8 cellular contexts compared by ENCODE assay signal in genomic region chr6:84763397-84764331, GRCh38. TPM values are rescaled to one million over a fixed set of nuclear protein-coding genes. Genes with fewer than 3 reads are reported as not detected.
A peak's percentile ranks its signal among the peaks of the same experiment; 100 is the strongest.
DNase-seq lines count a peak whose midpoint lies in the region; ATAC-seq and TF ChIP-seq lines count a peak whose summit lies in the region.

No MANE protein-coding gene starts in this region.

- H3K36me3 Mint-ChIP-seq in neural progenitor cell, result no peaks in the 10 kb centered on the region

- H3K27me3 ChIP-seq in SJSA1 (replicated peaks), result no peaks in the 10 kb centered on the region
- H3K27me3 ChIP-seq in esophagus muscularis mucosa, result peaks cover 0 to 84% (median 43%) of the 10 kb centered on the region in 4 donors
- peaks cover 100% of the 10 kb centered on the region for H3K27me3 ChIP-seq in neural progenitor cell

- H3K4me2 ChIP-seq in neural progenitor cell, result peak overlapping the region; percentile 73

- ATAC-seq in HG02571 (IDR thresholded peaks at IDR 0.05; ENCODE audit: unreplicated experiment), result no peak
- no peak for ATAC-seq in HG03354 (IDR thresholded peaks at IDR 0.05; ENCODE audit: poor library complexity, severe bottlenecking, unreplicated experiment)

- no peak for TF ChIP-seq EP300 in esophagus muscularis mucosa (IDR thresholded peaks at IDR 0.05)

- peaks cover 68% of the 10 kb centered on the region for H4K20me1 ChIP-seq in neural progenitor cell (ENCODE audit: low read depth)

- no peak overlapping the region for H3K9ac ChIP-seq in neural progenitor cell

- peak; percentile 71 for TF ChIP-seq POLR2A in esophagus muscularis mucosa (IDR thresholded peaks at IDR 0.05; ENCODE audit: low read depth)

- H3F3A ChIP-seq in neural progenitor cell (ENCODE audit: low read depth), result peaks cover 13% of the 10 kb centered on the region

- intact Hi-C loops in esophagus muscularis mucosa (cut with DNase I), result loop anchor here (5.0 kb wide), 1 partner anchor 341 kb away; no protein-coding TSS in a partner anchor

- peaks cover 31% of the 10 kb centered on the region for H3K36me3 ChIP-seq in SJSA1
- H3K36me3 ChIP-seq in esophagus muscularis mucosa, result no peaks in the 10 kb centered on the region
- H3K36me3 ChIP-seq in neural progenitor cell, result no peaks in the 10 kb centered on the region

- peaks cover 2% of the 10 kb centered on the region for H3K9me3 Mint-ChIP-seq in neural progenitor cell

- H3K27ac ChIP-seq in SJSA1 (peak overlapping the region; percentile 80), esophagus muscularis mucosa (replicated peaks in 1 of 4) (peak overlapping the region; percentile 93 to 98 (median 95)), neural progenitor cell (no peak overlapping the region)

- H3K79me2 ChIP-seq in neural progenitor cell (ENCODE audit: low read depth), result no peaks in the 10 kb centered on the region

- under 1% methylated on average over 25 of the region's 97 CpGs for WGBS in esophagus muscularis mucosa

- H3K27me3 Mint-ChIP-seq in neural progenitor cell (ENCODE audit: insufficient read depth, low read depth), result peaks cover 77% of the 10 kb centered on the region

- H3K9me3 ChIP-seq in SJSA1 (replicated peaks) (no peaks in the 10 kb centered on the region), esophagus muscularis mucosa (no peaks in the 10 kb centered on the region), neural progenitor cell (ENCODE audit: low read depth) (no peaks in the 10 kb centered on the region)

- no peak overlapping the region for H3K27ac Mint-ChIP-seq in neural progenitor cell

- H3K4me3 ChIP-seq in SJSA1 (peak overlapping the region; percentile 86), esophagus muscularis mucosa (peak overlapping the region; percentile 67 to 81 (median 72)), neural progenitor cell (peak overlapping the region; percentile 44)

- H2AFZ ChIP-seq in neural progenitor cell (replicated peaks), result peak overlapping the region; percentile 51

- H3K4me1 ChIP-seq in SJSA1 (replicated peaks) (peaks cover 22% of the 10 kb centered on the region), esophagus muscularis mucosa (peaks cover 11 to 44% (median 37%) of the 10 kb centered on the region in 4 donors), neural progenitor cell (peaks cover 9% of the 10 kb centered on the region)

- H3K4me1 Mint-ChIP-seq in neural progenitor cell, result peaks cover 20% of the 10 kb centered on the region

- H3K4me3 Mint-ChIP-seq in neural progenitor cell, result peak overlapping the region; percentile 87

- DNase-seq in GM04503 (ENCODE audit: low read depth) (peak; percentile 65), SJSA1 (ENCODE audit: low read depth in 1 of 2, low spot score in 2 of 2) (peak; percentile 89 to 94), esophagus muscularis mucosa (ENCODE audit: extremely low spot score) (no peak), neural progenitor cell (ENCODE audit: low spot score) (peak; percentile 70), superior temporal gyrus (ENCODE audit: extremely low spot score) (no peak), mucosa of gallbladder (ENCODE audit: low spot score) (no peak)

- TF ChIP-seq CTCF in esophagus muscularis mucosa (IDR thresholded peaks at IDR 0.05) (peak in 2 of 3 experiments; percentile 11 to 13), neural progenitor cell (IDR thresholded peaks at IDR 0.05) (no peak)

RNA-seq across cellular contexts. Expression of gene TBX18, which starts 0.7 kb away (rescaled TPM):
- total RNA-seq in SJSA1 (2014; rRNA removed; shearing (Covaris generic)), result 17.5 and 35.1 TPM in 2 replicates
- 10 to 100 TPM in 3 of 4 donors, 1 to 10 TPM in 1; 8.7 to 17.4 (median 11.2) TPM for total RNA-seq in esophagus muscularis mucosa
- total RNA-seq in neural progenitor cell (ENCODE audit: low replicate concordance), result not detected in 2 replicates
- total RNA-seq in mucosa of gallbladder, result 1.4 TPM

Comparison
In these comparisons a context has a peak if more than half of its experiments do, and no peak if none do; other contexts are left out.
1. DNase-seq: peak in GM04503 (single experiment), SJSA1 (2 of 2) and neural progenitor cell (single experiment); none in esophagus muscularis mucosa (single experiment), superior temporal gyrus (single experiment) and mucosa of gallbladder (single experiment).
2. Peak in every context shown above with its lines, with median percentiles within 50 percentile points of each other: H3K4me3 ChIP-seq.